1 cellular context compared by ENCODE assay signal in genomic region chr11:130726234-130726559, GRCh38.
TF ChIP-seq lines count a peak whose summit lies in the region.

No MANE protein-coding gene starts in this region.

TF ChIP-seq in SK-N-SH, 30 proteins besides CTCF, POLR2A, EP300 and RAD21 (continued from another document):
- TF ChIP-seq IRF3 (IDR thresholded peaks at IDR 0.05; ENCODE audit: low read depth, low read length) (no peak), REST (IDR thresholded peaks at IDR 0.05; ENCODE audit: low read depth, low read length) (no peak), TCF12 (IDR thresholded peaks at IDR 0.05) (0 out of 2 replicates have a peak, but pooled peaks have one; percentile 14), NFIC (IDR thresholded peaks at IDR 0.05; ENCODE audit: borderline replicate concordance) (peak; percentile 38), TAF1 (IDR thresholded peaks at IDR 0.05; ENCODE audit: borderline replicate concordance, low read depth, low read length) (no peak), ELF1 (IDR thresholded peaks at IDR 0.05) (no peak), USF2 (IDR thresholded peaks at IDR 0.05; ENCODE audit: borderline replicate concordance, low read depth, low read length) (no peak), FOSL2 (IDR thresholded peaks at IDR 0.05; ENCODE audit: borderline replicate concordance, low read depth) (peak; percentile 39; the same call in 1 of the 2 replicates), PBX3 (IDR thresholded peaks at IDR 0.05) (no peak), ZBTB33 (IDR thresholded peaks at IDR 0.05; ENCODE audit: borderline replicate concordance, low read depth) (0 out of 2 replicates have a peak, but pooled peaks have one; percentile 27), SMC3 (IDR thresholded peaks at IDR 0.05; ENCODE audit: low read depth, low read length) (no peak)
